14 cellular contexts compared by ENCODE assay signal in genomic region chr15:67501836-67502461, GRCh38. TPM values are rescaled to one million over a fixed set of nuclear protein-coding genes. Genes with fewer than 3 reads are reported as not detected.
DNase-seq lines count a peak whose midpoint lies in the region; ATAC-seq and TF ChIP-seq lines count a peak whose summit lies in the region.
"Had no signal": no experiment of that assay in that cellular context is flagged by ENCODE, and none has a peak within 500 bp of the region (broad histone marks: within the 10 kb centered on the region; RNA-seq: fewer than 3 reads in every experiment).

No MANE protein-coding gene starts in this region.

- no TSS peak for BruUV-seq in mammary epithelial cell (replicated peaks; lab: Mats Ljungman, UMichigan)

- H3K27me3 ChIP-seq in HAP-1 (ENCODE audit: low read depth) (no peaks in the 10 kb centered on the region), mammary epithelial cell (ENCODE audit: insufficient read depth, low read length) (no peaks in the 10 kb centered on the region), neural progenitor cell (no peaks in the 10 kb centered on the region)
- H3K27me3 ChIP-seq: hepatocyte had no signal

- peaks cover 3% of the 10 kb centered on the region for H3K27me3 Mint-ChIP-seq in neural progenitor cell (ENCODE audit: insufficient read depth, low read depth)
- H3K27me3 Mint-ChIP-seq: CD8-positive, alpha-beta memory T cell had no signal

- H4K20me1 ChIP-seq in mammary epithelial cell (ENCODE audit: insufficient read depth, low read length) (no peaks in the 10 kb centered on the region), neural progenitor cell (ENCODE audit: low read depth) (no peaks in the 10 kb centered on the region)

- ATAC-seq in SK-N-SH treated with all-trans-retinoic acid at 6 μM for 48 hours: no peak

- DNase-seq in HAP-1 (ENCODE audit: low spot score in 2 of 2) (peak; percentile 48 to 51), NCI-H524 (lab: John Stamatoyannopoulos, UW) (peak; percentile 94 to 97), mammary epithelial cell (no peak), neural progenitor cell (ENCODE audit: low spot score) (peak; percentile 80), SK-N-DZ (ENCODE audit: low spot score) (no peak), RPMI8226 (no peak)
- DNase-seq: activated CD8-positive, alpha-beta memory T cell treated with anti-CD3 and anti-CD28 coated beads, Interleukin-2, amount 50 U/mL, for 4 hours; CD8-positive, alpha-beta memory T cell; SIG-M5; stimulated activated CD4-positive, alpha-beta T cell treated with anti-CD3 and anti-CD28 coated beads, Interleukin-4, amount 100 ng/mL, for 4 hours; WERI-Rb-1 had no signal

- H3K79me2 ChIP-seq in mammary epithelial cell (ENCODE audit: insufficient read depth, low read length) (no peaks in the 10 kb centered on the region), neural progenitor cell (ENCODE audit: low read depth) (no peaks in the 10 kb centered on the region)
- H3K79me2 ChIP-seq: hepatocyte had no signal

- in situ Hi-C loops in HAP-1 (cut with MboI; ENCODE audit: low sequenced_read_pairs): no loop called here
- in situ Hi-C loops in mammary epithelial cell (cut with MboI; ENCODE audit: low sequenced_read_pairs in 2 of 2): no loop called here

- no peaks in the 10 kb centered on the region for H3K36me3 Mint-ChIP-seq in neural progenitor cell

- CTCF ChIA-PET in mammary epithelial cell (lab: Charles Lee; ENCODE audit: low non-redundant PET): interaction anchor here (0.7 to 1.0 kb wide), 2 partner anchors 330 to 431 kb away, joined by 5 to 7 read pairs; no protein-coding TSS in a partner anchor

- peaks cover 14% of the 10 kb centered on the region for H3F3A ChIP-seq in neural progenitor cell (ENCODE audit: low read depth)

- H3K4me2 ChIP-seq in mammary epithelial cell (ENCODE audit: insufficient read depth, low read depth, low read length) (peak overlapping the region; percentile 80), neural progenitor cell (peak overlapping the region; percentile 57)
- H3K4me2 ChIP-seq: hepatocyte had no signal

- peaks cover 2% of the 10 kb centered on the region for H3K9me3 Mint-ChIP-seq in neural progenitor cell
- H3K9me3 Mint-ChIP-seq: CD8-positive, alpha-beta memory T cell had no signal

- peaks cover 11% of the 10 kb centered on the region for H3K4me1 Mint-ChIP-seq in neural progenitor cell

- H3K27ac ChIP-seq in mammary epithelial cell (ENCODE audit: insufficient read depth, low read depth, low read length) (no peak overlapping the region), neural progenitor cell (no peak overlapping the region)
- H3K27ac ChIP-seq: hepatocyte, WERI-Rb-1 had no signal

- H3K9ac ChIP-seq in mammary epithelial cell (ENCODE audit: insufficient read depth, low read length) (no peak overlapping the region), neural progenitor cell (no peak overlapping the region)

- H3K36me3 ChIP-seq in HAP-1 (replicated peaks) (no peaks in the 10 kb centered on the region), mammary epithelial cell (ENCODE audit: insufficient read depth, low read length) (no peaks in the 10 kb centered on the region), neural progenitor cell (no peaks in the 10 kb centered on the region)
- H3K36me3 ChIP-seq: WERI-Rb-1 had no signal

- H3K4me3 ChIP-seq in HAP-1: no peak overlapping the region
- peak overlapping the region; percentile 8 to 32 (median 30) for H3K4me3 ChIP-seq in mammary epithelial cell (replicated peaks in 1 of 3; ENCODE audit: insufficient read depth in 1 of 3, low read depth in 2 of 3, low read length in 3 of 3)
- H3K4me3 ChIP-seq in neural progenitor cell: peak overlapping the region; percentile 26
- H3K4me3 ChIP-seq: hepatocyte had no signal

- H2AFZ ChIP-seq in mammary epithelial cell (ENCODE audit: low read depth, low read length) (peak overlapping the region; percentile 91), neural progenitor cell (replicated peaks) (peak overlapping the region; percentile 39)
- H2AFZ ChIP-seq: hepatocyte had no signal

- H3K4me1 ChIP-seq in HAP-1 (peaks cover 4% of the 10 kb centered on the region), mammary epithelial cell (ENCODE audit: insufficient read depth, low read length) (peaks cover 10% of the 10 kb centered on the region), neural progenitor cell (peaks cover 19% of the 10 kb centered on the region)

- peak overlapping the region; percentile 1 for H3K4me3 Mint-ChIP-seq in neural progenitor cell
- H3K4me3 Mint-ChIP-seq: CD8-positive, alpha-beta memory T cell; mesothelial cell of epicardium had no signal

- H3K9me3 ChIP-seq in HAP-1: no peaks in the 10 kb centered on the region
- H3K9me3 ChIP-seq in mammary epithelial cell (replicated peaks; ENCODE audit: insufficient read depth, low read length): no peaks in the 10 kb centered on the region
- no peaks in the 10 kb centered on the region for H3K9me3 ChIP-seq in neural progenitor cell (ENCODE audit: low read depth)

- intact Hi-C loops in mammary epithelial cell (cut with micrococcal nuclease): loop anchor here (1.0 to 2.0 kb wide), 2 partner anchors 331 to 334 kb away; no protein-coding TSS in a partner anchor

- no peak overlapping the region for H3K27ac Mint-ChIP-seq in neural progenitor cell
- H3K27ac Mint-ChIP-seq: CD8-positive, alpha-beta memory T cell; mesothelial cell of epicardium had no signal

- dilution Hi-C loops in mammary epithelial cell (cut with HindIII; ENCODE audit: low sequenced_read_pairs): no loop called here

- TF ChIP-seq CTCF in mammary epithelial cell (conservative IDR thresholded peaks at IDR 0.05 in 1 of 2, IDR thresholded peaks at IDR 0.05 in 1 of 2; ENCODE audit: extremely low read depth in 1 of 2, insufficient read depth in 1 of 2, low read depth in 1 of 2, low read length in 2 of 2) (no peak), neural progenitor cell (IDR thresholded peaks at IDR 0.05) (no peak)

- WGBS in mammary epithelial cell (ENCODE audit: low coverage, missing lambda C conversion rate): 12% methylated on average over 13 of the region's 13 CpGs

TF ChIP-seq in SK-N-SH treated with all-trans-retinoic acid at 6 μM for 48 hours, 23 proteins besides CTCF, POLR2A, EP300 and RAD21:
- no peak for TF ChIP-seq TOX (CRISPR knock-in tag; IDR thresholded peaks at IDR 0.05; ENCODE audit: borderline replicate concordance)
- no peak for TF ChIP-seq RARB (CRISPR knock-in tag; IDR thresholded peaks at IDR 0.05)
- no peak for TF ChIP-seq ZNF70 (CRISPR knock-in tag; IDR thresholded peaks at IDR 0.05)
- no peak for TF ChIP-seq GLIS3 (CRISPR knock-in tag; IDR thresholded peaks at IDR 0.05)
- TF ChIP-seq ZFP3 (CRISPR knock-in tag; IDR thresholded peaks at IDR 0.05): no peak
- no peak for TF ChIP-seq ZFP30 (CRISPR knock-in tag; IDR thresholded peaks at IDR 0.05)
- TF ChIP-seq OSR1 (CRISPR knock-in tag; IDR thresholded peaks at IDR 0.05): no peak

RNA-seq across cellular contexts. Expression of gene C15orf61, which starts 19.0 kb away (rescaled TPM):
- 1 to 10 TPM; 6.2 to 6.3 TPM for total RNA-seq in mammary epithelial cell
- 1.9 TPM for polyA plus RNA-seq in mammary epithelial cell
- polyA minus RNA-seq in mammary epithelial cell: not detected
- total RNA-seq in neural progenitor cell (ENCODE audit: low replicate concordance): 3.5 and 4.1 TPM in 2 replicates
- polyA plus RNA-seq in SK-N-DZ (2014; cell fraction: cytosol; rRNA removed): 7.4 and 8.7 TPM in 2 replicates
- polyA plus RNA-seq in SK-N-DZ (2014; cell fraction: nucleus; rRNA removed): 9.1 and 11.1 TPM in 2 replicates

RNA-seq across cellular contexts. Expression of gene MAP2K5, which starts 40.6 kb away (rescaled TPM):
- total RNA-seq in mammary epithelial cell (10 to 100 TPM in 1 of 2 donors, 1 to 10 TPM in 1; 6.5 to 22.8 TPM), neural progenitor cell (ENCODE audit: low replicate concordance) (11.1 and 17.2 TPM in 2 replicates)
- 4.6 TPM for polyA plus RNA-seq in mammary epithelial cell
- polyA minus RNA-seq in mammary epithelial cell: 9.2 TPM
- polyA plus RNA-seq in SK-N-DZ (2014; cell fraction: cytosol; rRNA removed): 8.7 and 10.4 TPM in 2 replicates
- polyA plus RNA-seq in SK-N-DZ (2014; cell fraction: nucleus; rRNA removed): 5.2 and 10.9 TPM in 2 replicates

Comparison
In these comparisons a context has a peak if more than half of its experiments do, and no peak if none do; other contexts are left out.
1. DNase-seq: peak in HAP-1 (2 of 2), NCI-H524 (2 of 2) and neural progenitor cell (single experiment); none in mammary epithelial cell (single experiment), SK-N-DZ (single experiment) and RPMI8226 (single experiment).